In the genomic region with DNA sequence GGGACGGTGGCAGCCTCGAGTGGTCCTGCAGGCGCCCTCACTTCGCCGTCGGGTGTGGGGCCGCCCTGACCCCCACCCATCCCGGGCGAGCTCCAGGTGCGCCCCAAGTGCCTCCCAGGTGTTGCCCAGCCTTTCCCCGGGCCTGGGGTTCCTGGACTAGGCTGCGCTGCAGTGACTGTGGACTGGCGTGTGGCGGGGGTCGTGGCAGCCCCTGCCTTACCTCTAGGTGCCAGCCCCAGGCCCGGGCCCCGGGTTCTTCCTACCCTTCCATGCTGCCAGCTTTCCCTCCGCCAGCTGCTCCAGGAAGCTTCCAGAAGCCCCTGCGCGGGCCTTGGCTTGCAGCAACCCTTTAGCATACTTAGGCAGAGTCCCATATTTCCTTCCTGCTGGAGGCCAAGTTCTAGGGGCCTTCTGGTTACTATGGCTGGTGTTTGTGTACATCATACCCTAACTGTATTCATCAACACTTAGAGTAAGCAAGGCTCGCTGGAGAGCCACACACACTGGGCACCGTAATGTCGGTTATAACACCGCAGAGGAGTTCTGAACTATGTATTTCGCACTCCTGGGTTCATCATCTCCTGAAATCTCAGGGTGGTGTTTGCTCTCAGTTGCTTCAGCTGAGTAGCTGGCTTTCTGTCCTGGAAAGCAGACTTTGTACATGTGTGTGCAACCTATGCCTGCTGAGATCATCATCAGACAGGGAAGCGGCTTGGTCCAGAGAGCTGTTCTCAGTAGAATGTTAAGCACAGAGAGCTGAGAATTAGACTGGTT, we compare ENCODE assay signal across 8 cellular contexts. TPM values are rescaled to one million over a fixed set of nuclear protein-coding genes. Genes with fewer than 3 reads are reported as not detected.
DNase-seq lines count a peak whose midpoint lies in the region; ATAC-seq, FAIRE-seq and TF ChIP-seq lines count a peak whose summit lies in the region.

No MANE protein-coding gene starts in this region.

- H3K36me3 ChIP-seq in HUES64 (ENCODE audit: insufficient read depth, low read length), result no peaks in the 10 kb centered on the region
- H3K36me3 ChIP-seq in kidney (ENCODE audit: control insufficient read depth in 1 of 2, insufficient read depth in 2 of 2, low read length in 2 of 2), result no peaks in the 10 kb centered on the region

- H3K27me3 Mint-ChIP-seq in stimulated activated memory B cell treated with anti-CD40 and anti-IgM and Interleukin-4, amounts not matched to agents 10 μg/mL and 1 μg/mL and 100 μg/mL, for 72 hours, result no peaks in the 10 kb centered on the region

- H3K27ac Mint-ChIP-seq in stimulated activated memory B cell treated with anti-CD40 and anti-IgM and Interleukin-4, amounts not matched to agents 10 μg/mL and 1 μg/mL and 100 μg/mL, for 72 hours, result peak overlapping the region; percentile 91

- no peak for ATAC-seq in stimulated activated memory B cell treated with anti-CD40 and anti-IgM and Interleukin-4, amounts not matched to agents 10 μg/mL and 1 μg/mL and 100 μg/mL, for 72 hours

- DNase-seq in stimulated activated CD4-positive, alpha-beta T cell treated with anti-CD3 and anti-CD28 coated beads, Interleukin-4, amount 100 ng/mL, for 1 hour, result peak; percentile 21
- DNase-seq in stimulated activated CD4-positive, alpha-beta T cell treated with anti-CD3 and anti-CD28 coated beads, Interleukin-4, amount 100 ng/mL, for 4 hours, result no peak
- DNase-seq in astrocyte of the spinal cord (ENCODE audit: low read depth, low spot score) (no peak), kidney (no peak), cortex of kidney (lab: John Stamatoyannopoulos, UW) (no peak), DMS53 (lab: John Stamatoyannopoulos, UW) (no peak)

- no peaks in the 10 kb centered on the region for H3K9me3 ChIP-seq in HUES64 (ENCODE audit: insufficient read depth, low read depth, low read length)
- no peaks in the 10 kb centered on the region for H3K9me3 ChIP-seq in kidney (ENCODE audit: control insufficient read depth in 1 of 2, low read length in 2 of 2)

- H3K4me1 Mint-ChIP-seq in stimulated activated memory B cell treated with anti-CD40 and anti-IgM and Interleukin-4, amounts not matched to agents 10 μg/mL and 1 μg/mL and 100 μg/mL, for 72 hours, result peaks cover 36% of the 10 kb centered on the region

- TF ChIP-seq CTCF in astrocyte of the spinal cord (IDR thresholded peaks at IDR 0.05; ENCODE audit: low read depth, low read length), result no peak
- no peak for TF ChIP-seq CTCF in kidney (IDR thresholded peaks at IDR 0.05; ENCODE audit: borderline replicate concordance, extremely low read depth, insufficient read depth)

- H3K36me3 Mint-ChIP-seq in stimulated activated memory B cell treated with anti-CD40 and anti-IgM and Interleukin-4, amounts not matched to agents 10 μg/mL and 1 μg/mL and 100 μg/mL, for 72 hours, result peaks cover 12% of the 10 kb centered on the region

- H3K4me3 Mint-ChIP-seq in stimulated activated memory B cell treated with anti-CD40 and anti-IgM and Interleukin-4, amounts not matched to agents 10 μg/mL and 1 μg/mL and 100 μg/mL, for 72 hours, result peak overlapping the region; percentile 94

- H3K4me3 ChIP-seq in HUES64 (ENCODE audit: low read length), result peak overlapping the region; percentile 77
- peak overlapping the region; percentile 66 for H3K4me3 ChIP-seq in astrocyte of the spinal cord (ENCODE audit: low read depth, low read length)
- H3K4me3 ChIP-seq in kidney (ENCODE audit: low read length in 2 of 2), result peak overlapping the region; percentile 64 to 76

- H3K4me1 ChIP-seq in HUES64 (ENCODE audit: insufficient read depth, low read length) (0 out of 2 replicates have a peak, but pooled peaks cover 9% of the 10 kb centered on the region), kidney (ENCODE audit: control insufficient read depth in 1 of 2, insufficient read depth in 1 of 2, low read depth in 1 of 2, low read length in 2 of 2) (peaks cover 4 to 8% of the 10 kb centered on the region in 2 donors)

- H3K27me3 ChIP-seq in HUES64 (ENCODE audit: insufficient read depth, low read length), result peaks cover 5% of the 10 kb centered on the region

- in situ Hi-C loops in astrocyte of the spinal cord (cut with HindIII; ENCODE audit: low sequenced_read_pairs), result no loop called here

- no peaks in the 10 kb centered on the region for H3K9me3 Mint-ChIP-seq in stimulated activated memory B cell treated with anti-CD40 and anti-IgM and Interleukin-4, amounts not matched to agents 10 μg/mL and 1 μg/mL and 100 μg/mL, for 72 hours

- H3K27ac ChIP-seq in HUES64 (ENCODE audit: low read depth, low read length), result no peak overlapping the region; the same call in 1 of the 2 replicates
- H3K27ac ChIP-seq in kidney (ENCODE audit: low read depth in 2 of 2, low read length in 2 of 2), result peak overlapping the region; percentile 69 to 76

- 48% methylated on average over 26 of the region's 26 CpGs for WGBS in HUES64

- FAIRE-seq in kidney (lab: Jason Lieb, UNC), result no peak

- peak overlapping the region; percentile 78 for H3K9ac ChIP-seq in HUES64 (ENCODE audit: low read depth, low read length)
- peak overlapping the region; percentile 71 to 73 for H3K9ac ChIP-seq in kidney (ENCODE audit: low read length in 2 of 2)

- intact Hi-C loops in kidney (cut with DNase I), result no loop called here

RNA-seq across cellular contexts. Expression of gene MGMT, which starts 0.5 kb away (rescaled TPM):
- 9.2 TPM for polyA plus RNA-seq in HUES64 (2013, experiment 1 of 2)
- 11.2 TPM for polyA plus RNA-seq in HUES64 (2013, experiment 2 of 2)
- 25.9 TPM for total RNA-seq in kidney
- polyA plus RNA-seq in kidney (ENCODE audit: insufficient read depth, low read depth, low replicate concordance), result 70.0 TPM
